In genomic region chr15:52144656-52145055, GRCh38 we compare ENCODE assay signal across 16 cellular contexts. TPM values are rescaled to one million over a fixed set of nuclear protein-coding genes. Genes with fewer than 3 reads are reported as not detected.
DNase-seq lines count a peak whose midpoint lies in the region; ATAC-seq, FAIRE-seq and TF ChIP-seq lines count a peak whose summit lies in the region.
"Had no signal": no experiment of that assay in that cellular context is flagged by ENCODE, and none has a peak within 500 bp of the region (broad histone marks: within the 10 kb centered on the region; RNA-seq: fewer than 3 reads in every experiment).

No MANE protein-coding gene starts in this region.

- H3K4me3 Mint-ChIP-seq in stimulated activated naive CD8-positive, alpha-beta T cell treated with anti-CD3 and anti-CD28 coated beads, Interleukin-15, amount 100 ng/mL, for 72 hours: no peak overlapping the region
- H3K4me3 Mint-ChIP-seq: activated naive CD8-positive, alpha-beta T cell treated with anti-CD3 and anti-CD28 coated beads, Interleukin-2, amount 50 U/mL, for 24 hours; natural killer cell treated with Interleukin-12 subunit alpha and Interleukin-12 subunit beta and Interleukin-15 and Interleukin-18, amount 100 ng/mL, for 72 hours had no signal

- H4K20me1 ChIP-seq in endothelial cell of umbilical vein (replicated peaks; ENCODE audit: control insufficient read depth, extremely low read depth, insufficient read depth, low read length): no peaks in the 10 kb centered on the region

- no TSS peak for BruUV-seq in endothelial cell of umbilical vein (replicated peaks; lab: Mats Ljungman, UMichigan)

- no peak overlapping the region for H4K12ac ChIP-seq in trophoblast cell (ENCODE audit: low read depth, low read length)

- H3K9me3 ChIP-seq in endothelial cell of umbilical vein (replicated peaks; ENCODE audit: control insufficient read depth, insufficient read depth, low read length) (no peaks in the 10 kb centered on the region), trophoblast cell (ENCODE audit: insufficient read depth, low read depth, low read length) (no peaks in the 10 kb centered on the region)

- peak overlapping the region; percentile 45 for H2BK5ac ChIP-seq in trophoblast cell (ENCODE audit: low read depth, low read length, poor library complexity)

- H4K8ac ChIP-seq in trophoblast cell (ENCODE audit: low read depth, low read length): no peak overlapping the region

- H3K9me1 ChIP-seq in endothelial cell of umbilical vein (replicated peaks; ENCODE audit: control insufficient read depth, extremely low read depth, insufficient read depth, low read length): no peaks in the 10 kb centered on the region

- H3K4me1 Mint-ChIP-seq in stimulated activated naive CD8-positive, alpha-beta T cell treated with anti-CD3 and anti-CD28 coated beads, Interleukin-15, amount 100 ng/mL, for 72 hours: peaks cover 7% of the 10 kb centered on the region
- H3K4me1 Mint-ChIP-seq: activated naive CD8-positive, alpha-beta T cell treated with anti-CD3 and anti-CD28 coated beads, Interleukin-2, amount 50 U/mL, for 24 hours had no signal

- TF ChIP-seq POLR2A in endothelial cell of umbilical vein (IDR thresholded peaks at IDR 0.05; ENCODE audit: low read depth, low read length): no peak

- WGBS in trophoblast cell (ENCODE audit: extremely low coverage, insufficient coverage, insufficient read length): no CpG with 5 or more reads among the region's 7 CpGs

- H3K27ac ChIP-seq in RWPE1 (peak overlapping the region; percentile 46), endothelial cell of umbilical vein (ENCODE audit: insufficient read depth, low read depth, low read length) (peak overlapping the region; percentile 53), trophoblast cell (ENCODE audit: low read depth, low read length) (peak overlapping the region; percentile 77)
- H3K27ac ChIP-seq: KMS-11 had no signal

- no peak overlapping the region for H3K4me3 ChIP-seq in endothelial cell of umbilical vein (replicated peaks in 1 of 3; ENCODE audit: insufficient read depth in 1 of 3, low read depth in 1 of 3, low read length in 3 of 3)
- no peak overlapping the region for H3K4me3 ChIP-seq in trophoblast cell (ENCODE audit: low read depth, low read length)

- ATAC-seq in GM21390 (IDR thresholded peaks at IDR 0.05; ENCODE audit: unreplicated experiment) (no peak), HG02852 (IDR thresholded peaks at IDR 0.05; ENCODE audit: unreplicated experiment) (no peak)
- no peak for ATAC-seq in stimulated activated naive CD8-positive, alpha-beta T cell treated with anti-CD3 and anti-CD28 coated beads, Interleukin-15, amount 100 ng/mL, for 72 hours
- ATAC-seq: activated naive CD8-positive, alpha-beta T cell treated with anti-CD3 and anti-CD28 coated beads, Interleukin-2, amount 50 U/mL, for 24 hours; natural killer cell treated with Interleukin-12 subunit alpha and Interleukin-12 subunit beta and Interleukin-15 and Interleukin-18, amount 100 ng/mL, for 72 hours had no signal

- H2BK120ac ChIP-seq in trophoblast cell (ENCODE audit: insufficient read depth, low read length, poor library complexity): peak overlapping the region; percentile 48

- POLR2A ChIA-PET in RWPE1 (lab: Yijun Ruan, JAX; ENCODE audit: low non-redundant PET): no interaction called here
- POLR2A ChIA-PET in endothelial cell of umbilical vein (lab: Charles Lee): no interaction called here

- H3K9ac ChIP-seq in endothelial cell of umbilical vein (replicated peaks; ENCODE audit: extremely low read depth, insufficient read depth, low read length): no peak overlapping the region
- no peak overlapping the region for H3K9ac ChIP-seq in trophoblast cell (ENCODE audit: low read length)
- H3K9ac ChIP-seq: KMS-11 had no signal

- H2AK5ac ChIP-seq in trophoblast cell (ENCODE audit: low read length): no peak overlapping the region

- no peak overlapping the region for H3K23ac ChIP-seq in trophoblast cell (ENCODE audit: low read length)

- H3K79me1 ChIP-seq in trophoblast cell (ENCODE audit: low read length): peaks cover 7% of the 10 kb centered on the region

- DNase-seq in GM04504 (ENCODE audit: low read depth) (peak; percentile 38), RWPE1 (ENCODE audit: low spot score) (peak; percentile 31), endothelial cell of umbilical vein (ENCODE audit: low read depth, low spot score) (peak; percentile 35), trophoblast cell (peak; percentile 20 to 30), GM13976 (ENCODE audit: low spot score) (no peak)
- no peak for DNase-seq in stimulated activated naive CD8-positive, alpha-beta T cell treated with anti-CD3 and anti-CD28 coated beads, Interleukin-15, amount 100 ng/mL, for 72 hours
- DNase-seq: activated naive CD8-positive, alpha-beta T cell treated with anti-CD3 and anti-CD28 coated beads, Interleukin-2, amount 50 U/mL, for 24 hours; NCI-H2107; NK-92 treated with Interleukin-12 subunit alpha and Interleukin-12 subunit beta, amount 100 ng/mL, for 24 hours had no signal

- no peak overlapping the region for H3K18ac ChIP-seq in trophoblast cell (ENCODE audit: low read length)

- H3K4me1 ChIP-seq in endothelial cell of umbilical vein (ENCODE audit: control insufficient read depth, extremely low read depth, insufficient read depth, low read length): peaks cover 6% of the 10 kb centered on the region
- H3K4me1 ChIP-seq in trophoblast cell (ENCODE audit: control insufficient read depth in 1 of 2, insufficient read depth in 2 of 2, low read length in 2 of 2): peaks cover 5 to 6% of the 10 kb centered on the region in 2 experiments

- H3K27ac Mint-ChIP-seq in stimulated activated naive CD8-positive, alpha-beta T cell treated with anti-CD3 and anti-CD28 coated beads, Interleukin-15, amount 100 ng/mL, for 72 hours: no peak overlapping the region
- H3K27ac Mint-ChIP-seq: activated naive CD8-positive, alpha-beta T cell treated with anti-CD3 and anti-CD28 coated beads, Interleukin-2, amount 50 U/mL, for 24 hours; natural killer cell treated with Interleukin-12 subunit alpha and Interleukin-12 subunit beta and Interleukin-15 and Interleukin-18, amount 100 ng/mL, for 72 hours had no signal

- H2AFZ ChIP-seq in endothelial cell of umbilical vein (ENCODE audit: low read depth, low read length) (no peak overlapping the region), trophoblast cell (ENCODE audit: insufficient read depth, low read length, poor library complexity) (no peak overlapping the region)

- no peaks in the 10 kb centered on the region for H3K27me3 ChIP-seq in endothelial cell of umbilical vein (ENCODE audit: control insufficient read depth in 2 of 2, insufficient read depth in 2 of 2, low read length in 2 of 2)
- no peaks in the 10 kb centered on the region for H3K27me3 ChIP-seq in trophoblast cell (ENCODE audit: insufficient read depth, low read length)

- no peaks in the 10 kb centered on the region for H3K79me2 ChIP-seq in endothelial cell of umbilical vein (ENCODE audit: control insufficient read depth, insufficient read depth, low read length)
- H3K79me2 ChIP-seq in trophoblast cell (ENCODE audit: control insufficient read depth, insufficient read depth, low read length, poor library complexity): no peaks in the 10 kb centered on the region

- FAIRE-seq in endothelial cell of umbilical vein (lab: Jason Lieb, UNC): peak; percentile 76

- H3K27me3 Mint-ChIP-seq in stimulated activated naive CD8-positive, alpha-beta T cell treated with anti-CD3 and anti-CD28 coated beads, Interleukin-15, amount 100 ng/mL, for 72 hours: no peaks in the 10 kb centered on the region
- H3K27me3 Mint-ChIP-seq: activated naive CD8-positive, alpha-beta T cell treated with anti-CD3 and anti-CD28 coated beads, Interleukin-2, amount 50 U/mL, for 24 hours; natural killer cell treated with Interleukin-12 subunit alpha and Interleukin-12 subunit beta and Interleukin-15 and Interleukin-18, amount 100 ng/mL, for 72 hours had no signal

- TF ChIP-seq CTCF in RWPE1 (conservative IDR thresholded peaks at IDR 0.05; ENCODE audit: low read depth) (no peak), endothelial cell of umbilical vein (IDR thresholded peaks at IDR 0.05; ENCODE audit: extremely low read depth in 1 of 2, insufficient read depth in 1 of 2, low read depth in 1 of 2, low read length in 2 of 2) (no peak), GM13976 (IDR thresholded peaks at IDR 0.05; ENCODE audit: borderline replicate concordance, control extremely low read depth, extremely low read depth, insufficient read depth, missing control alignments) (no peak)

- H3K4me2 ChIP-seq in endothelial cell of umbilical vein (ENCODE audit: insufficient read depth, low read length) (no peak overlapping the region), trophoblast cell (ENCODE audit: low read length) (peak overlapping the region; percentile 1)
- H3K4me2 ChIP-seq: KMS-11 had no signal

- in situ Hi-C loops in GM13976 (cut with MboI; ENCODE audit: low sequenced_read_pairs, unreplicated experiment): no loop called here

- H3K14ac ChIP-seq in trophoblast cell (ENCODE audit: low read length): no peak overlapping the region

- H3K9me3 Mint-ChIP-seq in stimulated activated naive CD8-positive, alpha-beta T cell treated with anti-CD3 and anti-CD28 coated beads, Interleukin-15, amount 100 ng/mL, for 72 hours: no peaks in the 10 kb centered on the region
- H3K9me3 Mint-ChIP-seq: activated naive CD8-positive, alpha-beta T cell treated with anti-CD3 and anti-CD28 coated beads, Interleukin-2, amount 50 U/mL, for 24 hours; natural killer cell treated with Interleukin-12 subunit alpha and Interleukin-12 subunit beta and Interleukin-15 and Interleukin-18, amount 100 ng/mL, for 72 hours had no signal

- peak overlapping the region; percentile 19 for H2BK12ac ChIP-seq in trophoblast cell (ENCODE audit: low read length)

- CTCF ChIA-PET in RWPE1 (lab: Yijun Ruan, JAX) (no interaction called here), endothelial cell of umbilical vein (lab: Charles Lee) (interaction anchor here (0.8 to 1.8 kb wide), 6 partner anchors 22 to 152 kb away, joined by 3 to 7 read pairs (median 3); no protein-coding TSS in a partner anchor)

- intact Hi-C loops in endothelial cell of umbilical vein (cut with micrococcal nuclease): loop anchor here (1.0 kb wide), 1 partner anchor 51 kb away; no protein-coding TSS in a partner anchor

- no peak overlapping the region for H3K4ac ChIP-seq in trophoblast cell (ENCODE audit: low read depth, low read length)

- dilution Hi-C loops in endothelial cell of umbilical vein (cut with MboI; ENCODE audit: extremely low pct_ligation_motif_present, low sequenced_read_pairs): no loop called here

- no peak overlapping the region for H4K91ac ChIP-seq in trophoblast cell (ENCODE audit: low read depth, low read length)

- H3K36me3 ChIP-seq in endothelial cell of umbilical vein (ENCODE audit: control insufficient read depth in 2 of 2, extremely low read depth in 1 of 2, insufficient read depth in 2 of 2, low read length in 2 of 2) (peaks cover 0 to under 1% of the 10 kb centered on the region in 2 experiments), trophoblast cell (ENCODE audit: control insufficient read depth in 1 of 2, insufficient read depth in 2 of 2, low read length in 2 of 2) (peaks cover 3 to 4% of the 10 kb centered on the region in 2 experiments)

RNA-seq across cellular contexts. Expression of gene BCL2L10, which starts 32.1 kb away (rescaled TPM):
- total RNA-seq in endothelial cell of umbilical vein: 0.44 TPM in 1 of 2 replicates, not detected in the other
- polyA plus RNA-seq in endothelial cell of umbilical vein: 1.8 and 1.9 TPM in 2 replicates
- polyA plus RNA-seq in endothelial cell of umbilical vein (2011; cell fraction: cytosol; rRNA removed): 1.2 and 1.4 TPM in 2 replicates
- 0.86 and 0.88 TPM in 2 replicates for polyA plus RNA-seq in endothelial cell of umbilical vein (2011; cell fraction: nucleus; rRNA removed)
- polyA plus RNA-seq in endothelial cell of umbilical vein (2012): 0.76 and 3.0 TPM in 2 replicates
- polyA minus RNA-seq in endothelial cell of umbilical vein: 0.73 TPM in 1 of 2 replicates, not detected in the other
- polyA minus RNA-seq in endothelial cell of umbilical vein (2011; cell fraction: cytosol; rRNA and poly(A)+ RNA removed): not detected
- polyA minus RNA-seq in endothelial cell of umbilical vein (2011; cell fraction: nucleus; rRNA and poly(A)+ RNA removed): 0.58 TPM in 1 of 2 replicates, not detected in the other
- polyA plus RNA-seq in trophoblast cell (2013): not detected in 2 replicates
- total RNA-seq: glomerular endothelial cell; natural killer cell treated with Interleukin-12 subunit alpha and Interleukin-12 subunit beta and Interleukin-15 and Interleukin-18, amount 100 ng/mL, for 72 hours; skeletal muscle tissue; subcutaneous adipose tissue had no signal

RNA-seq across cellular contexts. Expression of gene GNB5, which starts 46.5 kb away (rescaled TPM):
- total RNA-seq in endothelial cell of umbilical vein: 16.8 and 19.1 TPM in 2 replicates
- 11.7 and 15.6 TPM in 2 replicates for polyA plus RNA-seq in endothelial cell of umbilical vein
- polyA plus RNA-seq in endothelial cell of umbilical vein (2011; cell fraction: cytosol; rRNA removed): 20.3 and 20.5 TPM in 2 replicates
- 18.1 and 21.5 TPM in 2 replicates for polyA plus RNA-seq in endothelial cell of umbilical vein (2011; cell fraction: nucleus; rRNA removed)
- polyA plus RNA-seq in endothelial cell of umbilical vein (2012): 20.3 and 21.7 TPM in 2 replicates
- polyA minus RNA-seq in endothelial cell of umbilical vein: 25.7 and 31.6 TPM in 2 replicates
- polyA minus RNA-seq in endothelial cell of umbilical vein (2011; cell fraction: cytosol; rRNA and poly(A)+ RNA removed): 32.1 TPM
- polyA minus RNA-seq in endothelial cell of umbilical vein (2011; cell fraction: nucleus; rRNA and poly(A)+ RNA removed): 21.9 and 23.3 TPM in 2 replicates
- 7.4 TPM in 2 replicates for polyA plus RNA-seq in trophoblast cell (2013)

Comparison
In these comparisons a context has a peak if more than half of its experiments do, and no peak if none do; other contexts are left out.
1. DNase-seq: peak in GM04504 (single experiment), RWPE1 (single experiment), endothelial cell of umbilical vein (single experiment) and trophoblast cell (2 of 2); none in GM13976 (single experiment) and stimulated activated naive CD8-positive, alpha-beta T cell treated with anti-CD3 and anti-CD28 coated beads, Interleukin-15, amount 100 ng/mL, for 72 hours (0 of 2).
2. Peak in every context shown above with its lines, with median percentiles within 50 percentile points of each other: H3K27ac ChIP-seq.